11 cellular contexts compared by ENCODE assay signal in genomic region chr16:68285683-68286082, GRCh38. TPM values are rescaled to one million over a fixed set of nuclear protein-coding genes. Genes with fewer than 3 reads are reported as not detected.
A peak's percentile ranks its signal among the peaks of the same experiment; 100 is the strongest.
DNase-seq lines count a peak whose midpoint lies in the region; ATAC-seq, FAIRE-seq and TF ChIP-seq lines count a peak whose summit lies in the region.
"Had no signal": no experiment of that assay in that cellular context is flagged by ENCODE, and none has a peak within 500 bp of the region (broad histone marks: within the 10 kb centered on the region; RNA-seq: fewer than 3 reads in every experiment).

No MANE protein-coding gene starts in this region.

- peak overlapping the region; percentile 98 for H3K4me2 ChIP-seq in Loucy (ENCODE audit: low read depth, low read length, poor library complexity, severe bottlenecking)

- H3K9ac ChIP-seq in Loucy (ENCODE audit: low read depth, low read length, poor library complexity, severe bottlenecking) = peak overlapping the region; percentile 82

- H3K4me3 ChIP-seq in Loucy (ENCODE audit: low read length, poor library complexity, severe bottlenecking) (peak overlapping the region; percentile 74), small intestine (ENCODE audit: low read depth in 1 of 2, low read length in 2 of 2) (no peak overlapping the region)

- DNase-seq in activated CD4-positive, alpha-beta T cell treated with anti-CD3 and anti-CD28 coated beads for 36 hours = no peak
- no peak for DNase-seq in activated CD4-positive, alpha-beta T cell treated with anti-CD3 and anti-CD28 coated beads for 4 hours
- DNase-seq in stimulated activated effector memory CD8-positive, alpha-beta T cell treated with anti-CD3 and anti-CD28 coated beads, Interleukin-12 subunit alpha, Interleukin-12 subunit beta, amount 100 ng/mL, for 72 hours (ENCODE audit: low spot score in 2 of 2) = no peak
- no peak for DNase-seq in small intestine
- DNase-seq: NCI-H187 had no signal

- H3K9me2 ChIP-seq in Loucy (replicated peaks; ENCODE audit: low read depth, low read length) = no peaks in the 10 kb centered on the region

- POLR2A ChIA-PET in activated CD4-positive, alpha-beta T cell treated with anti-CD3 and anti-CD28 coated beads for 36 hours (lab: Charles Lee) = interaction anchor here (0.8 to 2.7 kb wide), 2 partner anchors 21 to 25 kb away, joined by 3 to 14 read pairs; partner anchors contain the start of genes PRMT7, SLC7A6 and SLC7A6OS

- 86 to 92% (median 91%) methylated on average over 3 of the region's 3 CpGs for WGBS in small intestine, 3 donors

- H3K27ac ChIP-seq in cingulate gyrus (ENCODE audit: low read depth, low read length) (peak overlapping the region; percentile 19), small intestine (ENCODE audit: low read depth in 1 of 2, low read length in 1 of 2) (peak overlapping the region in 1 of 2 donors; percentile 33)

- CTCF ChIA-PET in activated CD4-positive, alpha-beta T cell treated with anti-CD3 and anti-CD28 coated beads for 36 hours (lab: Charles Lee) = interaction anchor here (0.8 to 4.5 kb wide), 9 partner anchors 9 to 66 kb away, joined by 3 to 67 read pairs (median 5); partner anchors contain the start of gene SLC7A6

- no peak for TF ChIP-seq CTCF in Loucy (conservative IDR thresholded peaks at IDR 0.05; ENCODE audit: low read length)

- no peaks in the 10 kb centered on the region for H3K9me3 Mint-ChIP-seq in activated CD4-positive, alpha-beta T cell treated with anti-CD3 and anti-CD28 coated beads for 36 hours (ENCODE audit: low read depth)
- H3K9me3 Mint-ChIP-seq in stimulated activated effector memory CD8-positive, alpha-beta T cell treated with anti-CD3 and anti-CD28 coated beads, Interleukin-12 subunit alpha, Interleukin-12 subunit beta, amount 100 ng/mL, for 72 hours = no peaks in the 10 kb centered on the region

- peaks cover 70% of the 10 kb centered on the region for H3K36me3 Mint-ChIP-seq in activated CD4-positive, alpha-beta T cell treated with anti-CD3 and anti-CD28 coated beads for 36 hours (ENCODE audit: low read depth)
- H3K36me3 Mint-ChIP-seq in stimulated activated effector memory CD8-positive, alpha-beta T cell treated with anti-CD3 and anti-CD28 coated beads, Interleukin-12 subunit alpha, Interleukin-12 subunit beta, amount 100 ng/mL, for 72 hours = peaks cover 86% of the 10 kb centered on the region

- peaks cover 10% of the 10 kb centered on the region; the same call in 1 of the 2 replicates for H3K36me3 ChIP-seq in Loucy (ENCODE audit: insufficient read depth, low read length)
- peaks cover 2 to 10% of the 10 kb centered on the region in 2 donors for H3K36me3 ChIP-seq in small intestine (ENCODE audit: control insufficient read depth in 2 of 2, insufficient read depth in 2 of 2, low read length in 2 of 2)

- FAIRE-seq in small intestine (lab: Jason Lieb, UNC) = no peak
- FAIRE-seq: A204.1, bronchial epithelial cell had no signal

- H3K27me3 Mint-ChIP-seq in activated CD4-positive, alpha-beta T cell treated with anti-CD3 and anti-CD28 coated beads for 36 hours = no peaks in the 10 kb centered on the region

- H3K4me1 ChIP-seq in Loucy (ENCODE audit: insufficient read depth, low read length, poor library complexity, severe bottlenecking) (peaks cover 75% of the 10 kb centered on the region), small intestine (ENCODE audit: control insufficient read depth in 2 of 2, insufficient read depth in 1 of 2, low read depth in 1 of 2, low read length in 1 of 2) (peaks cover 0 to 6% of the 10 kb centered on the region in 2 donors)

- no peaks in the 10 kb centered on the region for H3K27me3 ChIP-seq in Loucy (ENCODE audit: insufficient read depth, low read length, poor library complexity, severe bottlenecking)
- no peaks in the 10 kb centered on the region for H3K27me3 ChIP-seq in small intestine (ENCODE audit: control insufficient read depth in 2 of 2, insufficient read depth in 2 of 2, low read length in 2 of 2)

- intact Hi-C loops in activated CD4-positive, alpha-beta T cell treated with anti-CD3 and anti-CD28 coated beads for 36 hours (cut with DNase I, micrococcal nuclease) = loop anchor here (1.0 to 2.0 kb wide), 2 partner anchors 21 to 25 kb away; partner anchors contain the start of genes SLC7A6 (in 2 of the 2) and SLC7A6OS (in 1 of the 2)

- H3K9me3 ChIP-seq in Loucy (ENCODE audit: insufficient read depth, low read depth, low read length) (no peaks in the 10 kb centered on the region), small intestine (ENCODE audit: control insufficient read depth, low read depth) (no peaks in the 10 kb centered on the region)

- peak overlapping the region; percentile 96 for H3K27ac Mint-ChIP-seq in activated CD4-positive, alpha-beta T cell treated with anti-CD3 and anti-CD28 coated beads for 36 hours
- peak overlapping the region; percentile 84 for H3K27ac Mint-ChIP-seq in stimulated activated effector memory CD8-positive, alpha-beta T cell treated with anti-CD3 and anti-CD28 coated beads, Interleukin-12 subunit alpha, Interleukin-12 subunit beta, amount 100 ng/mL, for 72 hours

- peaks cover 99% of the 10 kb centered on the region for H3K4me1 Mint-ChIP-seq in activated CD4-positive, alpha-beta T cell treated with anti-CD3 and anti-CD28 coated beads for 36 hours
- H3K4me1 Mint-ChIP-seq in stimulated activated effector memory CD8-positive, alpha-beta T cell treated with anti-CD3 and anti-CD28 coated beads, Interleukin-12 subunit alpha, Interleukin-12 subunit beta, amount 100 ng/mL, for 72 hours = peaks cover 86% of the 10 kb centered on the region

- ATAC-seq in activated CD4-positive, alpha-beta T cell treated with anti-CD3 and anti-CD28 coated beads for 36 hours = no peak
- ATAC-seq in stimulated activated effector memory CD8-positive, alpha-beta T cell treated with anti-CD3 and anti-CD28 coated beads, Interleukin-12 subunit alpha, Interleukin-12 subunit beta, amount 100 ng/mL, for 72 hours = no peak
- no peak for ATAC-seq in GM19035 (IDR thresholded peaks at IDR 0.05; ENCODE audit: unreplicated experiment)
- ATAC-seq in HG02588 (IDR thresholded peaks at IDR 0.05; ENCODE audit: unreplicated experiment) = no peak

- H3K4me3 Mint-ChIP-seq in activated CD4-positive, alpha-beta T cell treated with anti-CD3 and anti-CD28 coated beads for 36 hours = peak overlapping the region; percentile 61
- H3K4me3 Mint-ChIP-seq in stimulated activated effector memory CD8-positive, alpha-beta T cell treated with anti-CD3 and anti-CD28 coated beads, Interleukin-12 subunit alpha, Interleukin-12 subunit beta, amount 100 ng/mL, for 72 hours = peak overlapping the region; percentile 57

- no peak overlapping the region for H2AFZ ChIP-seq in Loucy (ENCODE audit: low read length)

- H3F3A ChIP-seq in Loucy (ENCODE audit: low read depth) = peaks cover 19% of the 10 kb centered on the region

- peaks cover 55% of the 10 kb centered on the region for H3K79me2 ChIP-seq in Loucy (ENCODE audit: insufficient read depth, low read length)

- peaks cover 7% of the 10 kb centered on the region for H4K20me1 ChIP-seq in Loucy (ENCODE audit: insufficient read depth, low read length, poor library complexity, severe bottlenecking)

RNA-seq across cellular contexts. Expression of gene SLC7A6, which starts 21.4 kb away (rescaled TPM):
- 10 to 100 TPM; 55.7 to 58.7 TPM for total RNA-seq in activated CD4-positive, alpha-beta T cell treated with anti-CD3 and anti-CD28 coated beads for 36 hours
- polyA plus RNA-seq in small intestine = 1 to 10 TPM; 2.0 to 8.5 (median 4.9) TPM

RNA-seq across cellular contexts. Expression of gene SLC7A6OS, which starts 25.1 kb away (rescaled TPM):
- total RNA-seq in activated CD4-positive, alpha-beta T cell treated with anti-CD3 and anti-CD28 coated beads for 36 hours = 10 to 100 TPM; 17.4 to 21.7 TPM
- 1 to 10 TPM; 3.8 to 6.6 (median 5.1) TPM for polyA plus RNA-seq in small intestine

RNA-seq across cellular contexts. Expression of gene PRMT7, which starts 25.1 kb away (rescaled TPM):
- total RNA-seq in activated CD4-positive, alpha-beta T cell treated with anti-CD3 and anti-CD28 coated beads for 36 hours = 10 to 100 TPM; 62.7 to 70.7 TPM
- polyA plus RNA-seq in small intestine = 10 to 100 TPM; 13.6 to 26.7 (median 13.8) TPM

RNA-seq across cellular contexts. Expression of gene PLA2G15, which starts 40.5 kb away (rescaled TPM):
- 1 to 10 TPM; 6.0 to 7.0 TPM for total RNA-seq in activated CD4-positive, alpha-beta T cell treated with anti-CD3 and anti-CD28 coated beads for 36 hours
- polyA plus RNA-seq in small intestine = 1 to 10 TPM; 5.4 to 7.4 (median 5.7) TPM

RNA-seq across cellular contexts. Expression of gene ESRP2, which starts 49.8 kb away (rescaled TPM):
- under 1 TPM; 0.58 to 0.85 TPM for total RNA-seq in activated CD4-positive, alpha-beta T cell treated with anti-CD3 and anti-CD28 coated beads for 36 hours
- 10 to 100 TPM; 14.3 to 21.5 (median 15.9) TPM for polyA plus RNA-seq in small intestine
